18 cellular contexts compared by ENCODE assay signal in genomic region chr2:66389651-66390131, GRCh38. TPM values are rescaled to one million over a fixed set of nuclear protein-coding genes. Genes with fewer than 3 reads are reported as not detected.
DNase-seq lines count a peak whose midpoint lies in the region; ATAC-seq and FAIRE-seq lines count a peak whose summit lies in the region.
"Had no signal": no experiment of that assay in that cellular context is flagged by ENCODE, and none has a peak within 500 bp of the region (broad histone marks: within the 10 kb centered on the region; RNA-seq: fewer than 3 reads in every experiment).

No MANE protein-coding gene starts in this region.

- H4K8ac ChIP-seq in neuronal stem cell (ENCODE audit: low read depth, low read length), result no peak overlapping the region

- peak; percentile 8 for DNase-seq in MG63
- no peak for DNase-seq in neuronal stem cell (ENCODE audit: low spot score)
- DNase-seq in activated T-helper 1 cell treated with anti-CD3 and anti-CD28 coated beads, Interleukin-12 subunit alpha, Interleukin-12 subunit beta, Interleukin-2, Interleukin-4 antibody, amounts not matched to agents 30 ng/mL and 10 ng/mL and 1 ng/mL, durations not matched to agents 14 hours and 24 hours and 36 hours (ENCODE audit: low spot score), result no peak
- DNase-seq in immature natural killer cell, result no peak
- DNase-seq in SKM-1 treated with dmso at 0.1 percent for 144 hours (lab: John Stamatoyannopoulos, UW; ENCODE audit: unreplicated experiment), result no peak
- DNase-seq: activated CD8-positive, alpha-beta memory T cell treated with anti-CD3 and anti-CD28 coated beads, Interleukin-2, amount 50 U/mL, for 4 hours; activated naive CD8-positive, alpha-beta T cell treated with anti-CD3 and anti-CD28 coated beads, Interleukin-2, amount 50 U/mL, for 24 hours; kidney; naive thymus-derived CD4-positive, alpha-beta T cell; NCI-H146; NCI-H524 treated with DMSO at 0.1 percent for 48 hours; right lobe of liver had no signal

- no peaks in the 10 kb centered on the region for H3K36me3 Mint-ChIP-seq in activated T-helper 1 cell treated with anti-CD3 and anti-CD28 coated beads, Interleukin-12 subunit alpha, Interleukin-12 subunit beta, Interleukin-2, Interleukin-4 antibody, amounts not matched to agents 30 ng/mL and 10 ng/mL and 1 ng/mL, durations not matched to agents 14 hours and 24 hours and 36 hours (ENCODE audit: low read depth)
- no peaks in the 10 kb centered on the region for H3K36me3 Mint-ChIP-seq in immature natural killer cell
- H3K36me3 Mint-ChIP-seq: CD14-positive monocyte; naive thymus-derived CD4-positive, alpha-beta T cell had no signal

- H3K4me3 ChIP-seq in MG63 (no peak overlapping the region), neuronal stem cell (ENCODE audit: low read length in 2 of 2) (no peak overlapping the region)
- H3K4me3 ChIP-seq: right lobe of liver, SJSA1 had no signal

- H3K18ac ChIP-seq in neuronal stem cell (ENCODE audit: low read length), result no peak overlapping the region

- no peaks in the 10 kb centered on the region for H3K4me1 Mint-ChIP-seq in activated T-helper 1 cell treated with anti-CD3 and anti-CD28 coated beads, Interleukin-12 subunit alpha, Interleukin-12 subunit beta, Interleukin-2, Interleukin-4 antibody, amounts not matched to agents 30 ng/mL and 10 ng/mL and 1 ng/mL, durations not matched to agents 14 hours and 24 hours and 36 hours (ENCODE audit: low read depth)
- no peaks in the 10 kb centered on the region for H3K4me1 Mint-ChIP-seq in immature natural killer cell
- H3K4me1 Mint-ChIP-seq: activated naive CD8-positive, alpha-beta T cell treated with anti-CD3 and anti-CD28 coated beads, Interleukin-2, amount 50 U/mL, for 24 hours; CD14-positive monocyte; naive thymus-derived CD4-positive, alpha-beta T cell had no signal

- no peak overlapping the region for H3K9ac ChIP-seq in neuronal stem cell (ENCODE audit: low read depth, low read length, poor library complexity)

- intact Hi-C loops in activated T-helper 1 cell treated with anti-CD3 and anti-CD28 coated beads, Interleukin-12 subunit alpha, Interleukin-12 subunit beta, Interleukin-2, Interleukin-4 antibody, amounts not matched to agents 30 ng/mL and 10 ng/mL and 1 ng/mL, durations not matched to agents 14 hours and 24 hours and 36 hours (cut with micrococcal nuclease), result no loop called here

- no peak overlapping the region for H3K4me3 Mint-ChIP-seq in activated T-helper 1 cell treated with anti-CD3 and anti-CD28 coated beads, Interleukin-12 subunit alpha, Interleukin-12 subunit beta, Interleukin-2, Interleukin-4 antibody, amounts not matched to agents 30 ng/mL and 10 ng/mL and 1 ng/mL, durations not matched to agents 14 hours and 24 hours and 36 hours
- H3K4me3 Mint-ChIP-seq in immature natural killer cell, result no peak overlapping the region
- H3K4me3 Mint-ChIP-seq: activated naive CD8-positive, alpha-beta T cell treated with anti-CD3 and anti-CD28 coated beads, Interleukin-2, amount 50 U/mL, for 24 hours; CD14-positive monocyte; naive thymus-derived CD4-positive, alpha-beta T cell had no signal

- H3K27me3 ChIP-seq in MG63, result no peaks in the 10 kb centered on the region; the same call in 1 of the 2 replicates
- H3K27me3 ChIP-seq in neuronal stem cell (ENCODE audit: control insufficient read depth in 3 of 3, insufficient read depth in 3 of 3, low read depth in 1 of 3, low read length in 3 of 3), result no peaks in the 10 kb centered on the region
- H3K27me3 ChIP-seq: right lobe of liver, SJSA1 had no signal

- no peak overlapping the region for H2BK12ac ChIP-seq in neuronal stem cell (ENCODE audit: low read length)

- FAIRE-seq in endometrium (lab: Jason Lieb, UNC), result peak; percentile 4
- FAIRE-seq: colon, kidney had no signal

- H2AK5ac ChIP-seq in neuronal stem cell (ENCODE audit: low read depth, low read length), result no peak overlapping the region

- no peak overlapping the region for H2BK120ac ChIP-seq in neuronal stem cell (ENCODE audit: low read depth, low read length)

- H2BK15ac ChIP-seq in neuronal stem cell (ENCODE audit: low read length), result peak overlapping the region; percentile 34

- H3K4me2 ChIP-seq in neuronal stem cell (ENCODE audit: insufficient read depth, low read length, poor library complexity, severe bottlenecking), result no peak overlapping the region

- H3K27ac ChIP-seq in neuronal stem cell (replicated peaks; ENCODE audit: low read length), result no peak overlapping the region
- H3K27ac ChIP-seq: right lobe of liver, SJSA1 had no signal

- H3K4ac ChIP-seq in neuronal stem cell (ENCODE audit: low read length), result no peak overlapping the region

- peaks cover 3% of the 10 kb centered on the region for H3K9me3 Mint-ChIP-seq in activated T-helper 1 cell treated with anti-CD3 and anti-CD28 coated beads, Interleukin-12 subunit alpha, Interleukin-12 subunit beta, Interleukin-2, Interleukin-4 antibody, amounts not matched to agents 30 ng/mL and 10 ng/mL and 1 ng/mL, durations not matched to agents 14 hours and 24 hours and 36 hours
- H3K9me3 Mint-ChIP-seq in immature natural killer cell, result peaks cover 0 to 8% (median under 1%) of the 10 kb centered on the region in 6 donors
- H3K9me3 Mint-ChIP-seq: activated naive CD8-positive, alpha-beta T cell treated with anti-CD3 and anti-CD28 coated beads, Interleukin-2, amount 50 U/mL, for 24 hours had no signal

- ATAC-seq in GM19351 (IDR thresholded peaks at IDR 0.05; ENCODE audit: unreplicated experiment), result peak; percentile 56
- no peak for ATAC-seq in HG03571 (IDR thresholded peaks at IDR 0.05; ENCODE audit: unreplicated experiment)
- ATAC-seq: activated naive CD8-positive, alpha-beta T cell treated with anti-CD3 and anti-CD28 coated beads, Interleukin-2, amount 50 U/mL, for 24 hours; naive thymus-derived CD4-positive, alpha-beta T cell; right lobe of liver had no signal

- no peak overlapping the region for H2BK5ac ChIP-seq in neuronal stem cell (ENCODE audit: low read length)

- H3K36me3 ChIP-seq in MG63, result no peaks in the 10 kb centered on the region
- no peaks in the 10 kb centered on the region for H3K36me3 ChIP-seq in neuronal stem cell (replicated peaks in 1 of 2; ENCODE audit: control insufficient read depth in 2 of 2, insufficient read depth in 2 of 2, low read length in 2 of 2)
- H3K36me3 ChIP-seq: right lobe of liver, SJSA1 had no signal

- no peaks in the 10 kb centered on the region for H3K27me3 Mint-ChIP-seq in activated T-helper 1 cell treated with anti-CD3 and anti-CD28 coated beads, Interleukin-12 subunit alpha, Interleukin-12 subunit beta, Interleukin-2, Interleukin-4 antibody, amounts not matched to agents 30 ng/mL and 10 ng/mL and 1 ng/mL, durations not matched to agents 14 hours and 24 hours and 36 hours (ENCODE audit: insufficient read depth)
- no peaks in the 10 kb centered on the region for H3K27me3 Mint-ChIP-seq in immature natural killer cell (ENCODE audit: low read depth in 3 of 3)
- H3K27me3 Mint-ChIP-seq: activated naive CD8-positive, alpha-beta T cell treated with anti-CD3 and anti-CD28 coated beads, Interleukin-2, amount 50 U/mL, for 24 hours; naive thymus-derived CD4-positive, alpha-beta T cell had no signal

- H2AFZ ChIP-seq in neuronal stem cell (ENCODE audit: low read length), result peak overlapping the region; percentile 14

- no peak overlapping the region for H3K27ac Mint-ChIP-seq in activated T-helper 1 cell treated with anti-CD3 and anti-CD28 coated beads, Interleukin-12 subunit alpha, Interleukin-12 subunit beta, Interleukin-2, Interleukin-4 antibody, amounts not matched to agents 30 ng/mL and 10 ng/mL and 1 ng/mL, durations not matched to agents 14 hours and 24 hours and 36 hours
- H3K27ac Mint-ChIP-seq in immature natural killer cell, result no peak overlapping the region
- H3K27ac Mint-ChIP-seq: activated naive CD8-positive, alpha-beta T cell treated with anti-CD3 and anti-CD28 coated beads, Interleukin-2, amount 50 U/mL, for 24 hours had no signal

- no CpG with 5 or more reads among the region's 3 CpGs for WGBS in neuronal stem cell (ENCODE audit: extremely low coverage in 2 of 2, insufficient read length in 2 of 2, insufficient replicate concordance in 1 of 2), 2 donors

- no peaks in the 10 kb centered on the region for H3K79me1 ChIP-seq in neuronal stem cell (ENCODE audit: low read depth, low read length)

- H3K9me3 ChIP-seq in MG63 (no peaks in the 10 kb centered on the region), neuronal stem cell (replicated peaks in 1 of 2; ENCODE audit: control insufficient read depth in 2 of 2, insufficient read depth in 1 of 2, low read depth in 1 of 2, low read length in 2 of 2) (no peaks in the 10 kb centered on the region)
- H3K9me3 ChIP-seq: right lobe of liver, SJSA1 had no signal

- H3K23ac ChIP-seq in neuronal stem cell (ENCODE audit: low read depth, low read length, poor library complexity), result no peak overlapping the region

- no peak overlapping the region for H4K91ac ChIP-seq in neuronal stem cell (ENCODE audit: low read depth, low read length, poor library complexity)

- H3K4me1 ChIP-seq in neuronal stem cell (ENCODE audit: control insufficient read depth in 2 of 2, insufficient read depth in 1 of 2, low read depth in 1 of 2, low read length in 2 of 2), result peaks cover 0 to 2% of the 10 kb centered on the region in 2 donors
- H3K4me1 ChIP-seq: right lobe of liver, SJSA1 had no signal

- H3K14ac ChIP-seq in neuronal stem cell (ENCODE audit: low read length), result no peak overlapping the region

RNA-seq across cellular contexts. Expression of gene MEIS1, which starts 45.2 kb away (rescaled TPM):
- total RNA-seq in MG63 (2014; rRNA removed; shearing (Covaris generic); ENCODE audit: low replicate concordance), result 3.6 and 7.4 TPM in 2 replicates
- 7.8 TPM for polyA plus RNA-seq in neuronal stem cell (2013, experiment 1 of 2)
- polyA plus RNA-seq in neuronal stem cell (2013, experiment 2 of 2), result 8.8 TPM
- total RNA-seq in activated T-helper 1 cell treated with anti-CD3 and anti-CD28 coated beads, Interleukin-12 subunit alpha, Interleukin-12 subunit beta, Interleukin-2, Interleukin-4 antibody, amounts not matched to agents 30 ng/mL and 10 ng/mL and 1 ng/mL, durations not matched to agents 14 hours and 24 hours and 36 hours, result not detected in 2 replicates
- 1 to 10 TPM in 2 of 3 donors, not detected in 1; 1.3 to 1.7 TPM for polyA plus RNA-seq in immature natural killer cell
- polyA plus RNA-seq: naive thymus-derived CD4-positive, alpha-beta T cell had no signal
